ENCODE assay signal across 20 cellular contexts in the genomic region with DNA sequence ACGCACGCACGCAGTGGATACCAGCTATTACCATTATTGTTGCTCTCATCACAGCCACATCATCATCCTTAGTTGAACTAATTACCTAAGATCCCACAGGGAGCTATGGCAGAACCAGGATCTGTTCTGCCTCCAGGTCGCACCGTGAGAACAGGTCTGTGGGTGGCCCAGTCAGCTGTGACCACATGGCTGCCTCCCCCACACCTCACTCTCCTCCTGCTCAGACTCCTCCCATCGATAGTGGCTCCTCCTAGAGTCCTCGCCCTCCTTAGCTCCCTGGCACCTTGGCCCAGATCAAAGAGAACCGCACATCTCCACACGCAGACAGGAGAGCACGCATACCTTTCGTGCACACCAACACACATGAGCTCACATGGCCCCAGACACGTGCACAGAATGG. TPM values are rescaled to one million over a fixed set of nuclear protein-coding genes. Genes with fewer than 3 reads are reported as not detected.
A peak's percentile ranks its signal among the peaks of the same experiment; 100 is the strongest.
DNase-seq lines count a peak whose midpoint lies in the region; ATAC-seq and TF ChIP-seq lines count a peak whose summit lies in the region.
"Had no signal": no experiment of that assay in that cellular context is flagged by ENCODE, and none has a peak within 500 bp of the region (broad histone marks: within the 10 kb centered on the region; RNA-seq: fewer than 3 reads in every experiment).

No MANE protein-coding gene starts in this region.

- ATAC-seq in DND-41 (ENCODE audit: insufficient read depth, low read depth) (peak; percentile 40; the same call in 1 of the 3 replicates), esophagus mucosa (peak; percentile 14), omental fat pad (ENCODE audit: low FRiP score) (no peak)
- ATAC-seq in activated CD8-positive, alpha-beta memory T cell treated with anti-CD3 and anti-CD28 coated beads, Interleukin-2, amount 10 ng/mL, durations not matched to agents 7 days and 5 days: no peak
- ATAC-seq: body of pancreas had no signal

- H3K9me3 Mint-ChIP-seq in activated CD8-positive, alpha-beta memory T cell treated with anti-CD3 and anti-CD28 coated beads, Interleukin-2, amount 10 ng/mL, durations not matched to agents 7 days and 5 days (ENCODE audit: low read depth): no peaks in the 10 kb centered on the region
- H3K9me3 Mint-ChIP-seq: CD4-positive, alpha-beta T cell had no signal

- no peaks in the 10 kb centered on the region for H3K27me3 Mint-ChIP-seq in activated CD8-positive, alpha-beta memory T cell treated with anti-CD3 and anti-CD28 coated beads, Interleukin-2, amount 10 ng/mL, durations not matched to agents 7 days and 5 days
- H3K27me3 Mint-ChIP-seq: CD4-positive, alpha-beta T cell had no signal

- no peak overlapping the region for H3K27ac Mint-ChIP-seq in activated CD8-positive, alpha-beta memory T cell treated with anti-CD3 and anti-CD28 coated beads, Interleukin-2, amount 10 ng/mL, durations not matched to agents 7 days and 5 days
- H3K27ac Mint-ChIP-seq: CD4-positive, alpha-beta T cell had no signal

- no peaks in the 10 kb centered on the region for H3K4me1 Mint-ChIP-seq in activated CD8-positive, alpha-beta memory T cell treated with anti-CD3 and anti-CD28 coated beads, Interleukin-2, amount 10 ng/mL, durations not matched to agents 7 days and 5 days

- H3K4me1 ChIP-seq in DND-41 (ENCODE audit: insufficient read depth, low read length): no peaks in the 10 kb centered on the region
- H3K4me1 ChIP-seq: body of pancreas, transverse colon had no signal

- H3K9ac ChIP-seq in DND-41 (ENCODE audit: low read depth, low read length): no peak overlapping the region

- H2AFZ ChIP-seq in DND-41 (ENCODE audit: low read depth, low read length): no peak overlapping the region

- H4K20me1 ChIP-seq in DND-41 (ENCODE audit: insufficient read depth, low read length): peaks cover 2% of the 10 kb centered on the region; the same call in 1 of the 2 replicates

- H3K27me3 ChIP-seq in DND-41 (ENCODE audit: insufficient read depth, low read length, poor library complexity): no peaks in the 10 kb centered on the region
- H3K27me3 ChIP-seq: body of pancreas, esophagus muscularis mucosa, transverse colon had no signal

- H3K79me2 ChIP-seq in DND-41 (ENCODE audit: insufficient read depth, low read length): no peaks in the 10 kb centered on the region

- DNase-seq in DND-41 (no peak), NCI-H226 (peak; percentile 60), renal cortical epithelial cell (ENCODE audit: low read depth) (peak; percentile 84), HK-2 (ENCODE audit: unreplicated experiment) (no peak), T-helper 9 cell (no peak), omental fat pad (ENCODE audit: low spot score) (no peak)
- DNase-seq in activated CD8-positive, alpha-beta memory T cell treated with anti-CD3 and anti-CD28 coated beads, Interleukin-2, amount 10 ng/mL, durations not matched to agents 7 days and 5 days: no peak
- DNase-seq: activated CD8-positive, alpha-beta memory T cell treated with anti-CD3 and anti-CD28 coated beads, Interleukin-2, amount 50 U/mL, for 48 hours; body of pancreas; CD4-positive, alpha-beta T cell; effector CD8-positive, alpha-beta T cell; hypothalamus; Kasumi-1; NCI-H187 treated with DMSO at 0.1 percent for 48 hours; NCI-H69; transverse colon; WERI-Rb-1 had no signal

- CTCF ChIA-PET in activated CD8-positive, alpha-beta memory T cell treated with anti-CD3 and anti-CD28 coated beads, Interleukin-2, amount 10 ng/mL, durations not matched to agents 7 days and 5 days (lab: Charles Lee): interaction anchor here (0.7 to 14.2 kb wide), 4 partner anchors 11 to 217 kb away, joined by 3 to 291 read pairs (median 4); no protein-coding TSS in a partner anchor

- no peak overlapping the region for H3K4me2 ChIP-seq in DND-41 (ENCODE audit: insufficient read depth, low read length)

- no peak overlapping the region for H3K4me3 Mint-ChIP-seq in activated CD8-positive, alpha-beta memory T cell treated with anti-CD3 and anti-CD28 coated beads, Interleukin-2, amount 10 ng/mL, durations not matched to agents 7 days and 5 days
- H3K4me3 Mint-ChIP-seq: CD4-positive, alpha-beta T cell had no signal

- no peak overlapping the region for H3K4me3 ChIP-seq in DND-41 (ENCODE audit: low read depth in 1 of 2, low read length in 2 of 2)
- H3K4me3 ChIP-seq: body of pancreas, esophagus muscularis mucosa, lung, transverse colon had no signal

- no peaks in the 10 kb centered on the region for H3K9me3 ChIP-seq in DND-41 (ENCODE audit: insufficient read depth, low read length, severe bottlenecking)
- H3K9me3 ChIP-seq: body of pancreas, esophagus muscularis mucosa, transverse colon had no signal

- TF ChIP-seq CTCF in DND-41 (IDR thresholded peaks at IDR 0.05; ENCODE audit: borderline replicate concordance, extremely low read depth, low read length, poor library complexity, severe bottlenecking) (no peak), omental fat pad (IDR thresholded peaks at IDR 0.05) (no peak)

- no peak overlapping the region for H3K27ac ChIP-seq in DND-41 (ENCODE audit: low read length)
- H3K27ac ChIP-seq: body of pancreas, transverse colon, WERI-Rb-1 had no signal

- peaks cover 45% of the 10 kb centered on the region for H3K36me3 ChIP-seq in DND-41 (ENCODE audit: insufficient read depth, low read length)
- H3K36me3 ChIP-seq: transverse colon, WERI-Rb-1 had no signal

- no peaks in the 10 kb centered on the region for H3K36me3 Mint-ChIP-seq in activated CD8-positive, alpha-beta memory T cell treated with anti-CD3 and anti-CD28 coated beads, Interleukin-2, amount 10 ng/mL, durations not matched to agents 7 days and 5 days

RNA-seq across cellular contexts. Expression of a gene that starts 32.4 kb away (rescaled TPM):
- total RNA-seq in esophagus mucosa (40.9 TPM), renal cortical epithelial cell (36.0 and 53.5 TPM in 2 replicates), omental fat pad (10 to 100 TPM; 20.5 to 29.1 (median 26.1) TPM)
- 10 to 100 TPM; 44.4 to 52.0 TPM for total RNA-seq in activated CD8-positive, alpha-beta memory T cell treated with anti-CD3 and anti-CD28 coated beads, Interleukin-2, amount 10 ng/mL, durations not matched to agents 7 days and 5 days

RNA-seq across cellular contexts. Expression of a gene that starts 56.8 kb away (rescaled TPM):
- total RNA-seq in esophagus mucosa (121 TPM), renal cortical epithelial cell (282 and 284 TPM in 2 replicates), omental fat pad (100 to 1,000 TPM; 174 to 267 (median 238) TPM)
- total RNA-seq in activated CD8-positive, alpha-beta memory T cell treated with anti-CD3 and anti-CD28 coated beads, Interleukin-2, amount 10 ng/mL, durations not matched to agents 7 days and 5 days: 100 to 1,000 TPM; 110 to 144 TPM

Comparison
In these comparisons a context has a peak if more than half of its experiments do, and no peak if none do; other contexts are left out.
1. ATAC-seq: peak in DND-41 (single experiment) and esophagus mucosa (single experiment); none in activated CD8-positive, alpha-beta memory T cell treated with anti-CD3 and anti-CD28 coated beads, Interleukin-2, amount 10 ng/mL, durations not matched to agents 7 days and 5 days (single experiment) and omental fat pad (single experiment).
2. DNase-seq: peak in NCI-H226 (single experiment) and renal cortical epithelial cell (single experiment); none in DND-41 (single experiment), HK-2 (single experiment), activated CD8-positive, alpha-beta memory T cell treated with anti-CD3 and anti-CD28 coated beads, Interleukin-2, amount 10 ng/mL, durations not matched to agents 7 days and 5 days (single experiment), T-helper 9 cell (single experiment) and omental fat pad (single experiment).